28 cellular contexts compared by ENCODE assay signal in genomic region chr7:2542011-2542923, GRCh38. TPM values are rescaled to one million over a fixed set of nuclear protein-coding genes. Genes with fewer than 3 reads are reported as not detected.
DNase-seq lines count a peak whose midpoint lies in the region; ATAC-seq and TF ChIP-seq lines count a peak whose summit lies in the region.
"Had no signal": no experiment of that assay in that cellular context is flagged by ENCODE, and none has a peak within 500 bp of the region (broad histone marks: within the 10 kb centered on the region; RNA-seq: fewer than 3 reads in every experiment).

No MANE protein-coding gene starts in this region.

- H3K4me1 ChIP-seq in sigmoid colon = no peaks in the 10 kb centered on the region
- H3K4me1 ChIP-seq: breast epithelium, esophagus squamous epithelium, SJSA1 had no signal

- TF ChIP-seq CTCF in sigmoid colon (IDR thresholded peaks at IDR 0.05) = no peak

- no peaks in the 10 kb centered on the region for H3K36me3 Mint-ChIP-seq in T-helper 17 cell (ENCODE audit: low read depth)
- H3K36me3 Mint-ChIP-seq: activated naive CD4-positive, alpha-beta T cell treated with anti-CD3 and anti-CD28 coated beads, Interleukin-2, amount 50 U/mL, for 72 hours had no signal

- TF ChIP-seq POLR2A in sigmoid colon (IDR thresholded peaks at IDR 0.05) = no peak

- 92 to 93% methylated on average over 27 of the region's 27 CpGs for WGBS in sigmoid colon, 2 donors

- H3K4me3 ChIP-seq in H7 (ENCODE audit: insufficient read depth, low read depth, low read length) (no peak overlapping the region), sigmoid colon (no peak overlapping the region)
- H3K4me3 ChIP-seq: breast epithelium, esophagus squamous epithelium, ovary, SJSA1, spleen had no signal

- DNase-seq in H7 (peak; percentile 49), T-helper 17 cell (no peak), islet precursor cell (peak; percentile 48), sigmoid colon (peak; percentile 56), DMS79 (lab: John Stamatoyannopoulos, UW) (no peak)
- DNase-seq: activated CD4-positive, alpha-beta T cell treated with anti-CD3 and anti-CD28 coated beads, Interleukin-2, amount 50 U/mL, for 48 hours; CD4-positive, alpha-beta T cell; cortex of kidney; DMS153; esophagus squamous epithelium; foreskin melanocyte; KBM-7; NCI-H1105 treated with DMSO at 0.1 percent for 48 hours; NCI-H1930; NCI-H526; spleen; stimulated activated CD4-positive, alpha-beta T cell treated with anti-CD3 and anti-CD28 coated beads, Interleukin-2, amount 100 ng/mL, for 48 hours had no signal

- H3K27me3 ChIP-seq in H7 (ENCODE audit: control insufficient read depth, insufficient read depth, low read length) (no peaks in the 10 kb centered on the region), sigmoid colon (no peaks in the 10 kb centered on the region)
- H3K27me3 ChIP-seq: breast epithelium, esophagus squamous epithelium, ovary, SJSA1, spleen had no signal

- no peaks in the 10 kb centered on the region for H3K27me3 Mint-ChIP-seq in T-helper 17 cell
- H3K27me3 Mint-ChIP-seq: CD4-positive, alpha-beta T cell had no signal

- H3K9me3 ChIP-seq in T-helper 17 cell (ENCODE audit: control insufficient read depth, low read length, poor library complexity, severe bottlenecking) = no peaks in the 10 kb centered on the region
- no peaks in the 10 kb centered on the region for H3K9me3 ChIP-seq in sigmoid colon
- H3K9me3 ChIP-seq: breast epithelium, esophagus squamous epithelium, ovary, SJSA1, spleen had no signal

- H3K36me3 ChIP-seq in H7 (replicated peaks; ENCODE audit: control insufficient read depth, insufficient read depth, low read length) (peaks cover 17% of the 10 kb centered on the region), sigmoid colon (peaks cover 4 to 92% (median 54%) of the 10 kb centered on the region in 4 donors)
- H3K36me3 ChIP-seq: ovary had no signal

- peak overlapping the region; percentile 34 for H3K27ac Mint-ChIP-seq in T-helper 17 cell
- H3K27ac Mint-ChIP-seq: CD4-positive, alpha-beta T cell; mesothelial cell of epicardium; nephron had no signal

- TF ChIP-seq EP300 in sigmoid colon (IDR thresholded peaks at IDR 0.05) = no peak

- intact Hi-C loops in sigmoid colon (cut with DNase I) = no loop called here

- no peak overlapping the region for H3K27ac ChIP-seq in sigmoid colon
- H3K27ac ChIP-seq: breast epithelium, esophagus squamous epithelium, ovary, SJSA1 had no signal

- H3K4me3 Mint-ChIP-seq in T-helper 17 cell = no peak overlapping the region
- H3K4me3 Mint-ChIP-seq: CD4-positive, alpha-beta T cell; mesothelial cell of epicardium; nephron had no signal

- H3K4me1 Mint-ChIP-seq in T-helper 17 cell = peaks cover 2% of the 10 kb centered on the region
- H3K4me1 Mint-ChIP-seq: mesothelial cell of epicardium, nephron had no signal

- ATAC-seq in T-helper 17 cell (peak; percentile 8), GM21619 (IDR thresholded peaks at IDR 0.05; ENCODE audit: unreplicated experiment) (no peak), GM21786 (IDR thresholded peaks at IDR 0.05; ENCODE audit: unreplicated experiment) (no peak)
- ATAC-seq: HCT116, left lobe of liver, Panc1 had no signal

RNA-seq across cellular contexts. Expression of gene BRAT1, which starts 13.1 kb away (rescaled TPM):
- total RNA-seq in H7 (2014; rRNA removed; shearing (Covaris generic)) = 83.5 and 86.4 TPM in 2 replicates
- total RNA-seq in T-helper 17 cell (10 to 100 TPM; 19.5 to 20.5 TPM), sigmoid colon (10 to 100 TPM; 17.8 to 24.6 (median 22.1) TPM)
- 10 to 100 TPM in 2 of 3 donors, 1 to 10 TPM in 1; 9.6 to 25.9 (median 11.3) TPM for polyA plus RNA-seq in sigmoid colon

RNA-seq across cellular contexts. Expression of gene IQCE, which starts 16.5 kb away (rescaled TPM):
- total RNA-seq in H7 (2014; rRNA removed; shearing (Covaris generic)) = 2.1 and 4.0 TPM in 2 replicates
- total RNA-seq in T-helper 17 cell = 1 to 10 TPM; 6.7 to 9.0 TPM
- total RNA-seq in sigmoid colon = 10 to 100 TPM in 2 of 4 donors, 1 to 10 TPM in 2; 6.4 to 22.4 (median 11.8) TPM
- 10 to 100 TPM in 1 of 3 donors, 1 to 10 TPM in 2; 8.1 to 19.6 (median 9.6) TPM for polyA plus RNA-seq in sigmoid colon

RNA-seq across cellular contexts. Expression of gene LFNG, which starts 22.7 kb away (rescaled TPM):
- 12.8 and 20.0 TPM in 2 replicates for total RNA-seq in H7 (2014; rRNA removed; shearing (Covaris generic))
- 100 to 1,000 TPM; 110 to 116 TPM for total RNA-seq in T-helper 17 cell
- 1 to 10 TPM; 1.8 to 5.8 (median 5.3) TPM for total RNA-seq in sigmoid colon
- 10 to 100 TPM in 2 of 3 donors, 1 to 10 TPM in 1; 9.2 to 34.5 (median 14.4) TPM for polyA plus RNA-seq in sigmoid colon

Comparison
In these comparisons a context has a peak if more than half of its experiments do, and no peak if none do; other contexts are left out.
1. DNase-seq: peak in H7 (single experiment), islet precursor cell (single experiment) and sigmoid colon (single experiment); none in T-helper 17 cell (0 of 3) and DMS79 (single experiment).